ENCODE assay signal across 1 cellular context in the genomic region with DNA sequence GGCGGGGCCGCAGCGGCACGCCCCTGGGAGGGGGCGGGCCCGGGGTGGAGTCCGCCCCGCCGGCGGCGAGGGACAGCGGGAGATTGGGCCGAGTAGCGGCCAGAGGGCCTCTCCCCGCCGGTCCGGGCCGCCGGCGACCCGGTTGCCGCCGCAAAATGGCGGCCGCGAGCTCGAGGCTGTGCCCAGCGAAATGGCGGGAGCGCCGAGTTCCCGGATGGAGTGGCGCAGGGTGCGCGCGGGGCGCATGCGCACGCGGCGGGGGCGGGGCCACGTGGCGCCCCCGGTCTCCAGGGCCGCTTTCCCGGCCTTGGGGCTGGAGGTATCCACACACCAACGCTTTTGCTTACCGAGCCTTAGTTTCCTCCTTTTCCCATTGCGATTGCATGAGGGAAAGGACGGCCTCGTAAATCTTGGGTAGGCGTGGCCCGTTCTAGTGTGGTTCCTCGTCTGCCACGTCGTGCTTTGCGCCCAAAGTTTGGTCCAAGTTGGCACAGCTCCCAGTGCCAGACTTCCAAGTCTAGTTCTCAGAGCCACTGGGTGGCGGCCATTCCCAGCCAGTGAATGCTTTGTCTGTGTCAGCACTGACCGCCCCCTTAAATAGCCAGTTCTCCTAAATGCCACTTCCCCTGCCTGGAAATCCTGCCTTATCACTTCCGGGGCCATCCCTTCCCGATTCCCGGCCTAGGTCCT.
TF ChIP-seq lines count a peak whose summit lies in the region.

No MANE protein-coding gene starts in this region.

TF ChIP-seq in K562, 482 proteins besides CTCF, POLR2A, EP300 and RAD21 (continued from another document and continues in another):
- TF ChIP-seq, protein P1, sequence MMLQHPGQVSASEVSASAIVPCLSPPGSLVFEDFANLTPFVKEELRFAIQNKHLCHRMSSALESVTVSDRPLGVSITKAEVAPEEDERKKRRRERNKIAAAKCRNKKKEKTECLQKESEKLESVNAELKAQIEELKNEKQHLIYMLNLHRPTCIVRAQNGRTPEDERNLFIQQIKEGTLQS (IDR thresholded peaks at IDR 0.05), result no peak
- TF ChIP-seq, protein P1 (CRISPR knock-in tag; conservative IDR thresholded peaks at IDR 0.05), result no peak; the same call in 1 of the 2 replicates
- TF ChIP-seq RBM17 (IDR thresholded peaks at IDR 0.05; ENCODE audit: borderline replicate concordance, low read depth, low read length), result no peak
- TF ChIP-seq, protein P2, sequence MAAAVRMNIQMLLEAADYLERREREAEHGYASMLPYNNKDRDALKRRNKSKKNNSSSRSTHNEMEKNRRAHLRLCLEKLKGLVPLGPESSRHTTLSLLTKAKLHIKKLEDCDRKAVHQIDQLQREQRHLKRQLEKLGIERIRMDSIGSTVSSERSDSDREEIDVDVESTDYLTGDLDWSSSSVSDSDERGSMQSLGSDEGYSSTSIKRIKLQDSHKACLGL (CRISPR knock-in tag; IDR thresholded peaks at IDR 0.05; ENCODE audit: borderline replicate concordance, poor library complexity, severe bottlenecking), result peak; percentile 79
- no peak for TF ChIP-seq SRSF9 (IDR thresholded peaks at IDR 0.05; ENCODE audit: borderline replicate concordance, low read depth, low read length)
- TF ChIP-seq DACH1 (IDR thresholded peaks at IDR 0.05; ENCODE audit: partially characterized antibody), result no peak
- 0 out of 2 replicates have a peak, but pooled peaks have one; percentile 51 for TF ChIP-seq HDAC8 (tag; IDR thresholded peaks at IDR 0.05)
- no peak for TF ChIP-seq TAF15 (IDR thresholded peaks at IDR 0.05; ENCODE audit: low read depth, low read length)
- no peak for TF ChIP-seq POU5F1 (IDR thresholded peaks at IDR 0.05; ENCODE audit: borderline replicate concordance, low read depth, low read length, partially characterized antibody)
- TF ChIP-seq, protein P3, sequence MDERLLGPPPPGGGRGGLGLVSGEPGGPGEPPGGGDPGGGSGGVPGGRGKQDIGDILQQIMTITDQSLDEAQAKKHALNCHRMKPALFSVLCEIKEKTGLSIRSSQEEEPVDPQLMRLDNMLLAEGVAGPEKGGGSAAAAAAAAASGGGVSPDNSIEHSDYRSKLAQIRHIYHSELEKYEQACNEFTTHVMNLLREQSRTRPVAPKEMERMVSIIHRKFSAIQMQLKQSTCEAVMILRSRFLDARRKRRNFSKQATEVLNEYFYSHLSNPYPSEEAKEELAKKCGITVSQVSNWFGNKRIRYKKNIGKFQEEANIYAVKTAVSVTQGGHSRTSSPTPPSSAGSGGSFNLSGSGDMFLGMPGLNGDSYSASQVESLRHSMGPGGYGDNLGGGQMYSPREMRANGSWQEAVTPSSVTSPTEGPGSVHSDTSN (CRISPR knock-in tag; IDR thresholded peaks at IDR 0.05; ENCODE audit: low read depth), result no peak
- TF ChIP-seq, protein P3 (tag; conservative IDR thresholded peaks at IDR 0.05; ENCODE audit: low read depth), result no peak
- TF ChIP-seq ZNF175 (CRISPR knock-in tag; IDR thresholded peaks at IDR 0.05; ENCODE audit: low read depth), result no peak
- TF ChIP-seq ARID1B (IDR thresholded peaks at IDR 0.05), result peak; percentile 25; the same call in 1 of the 2 replicates
- TF ChIP-seq SMARCA5 (IDR thresholded peaks at IDR 0.05), result no peak
- no peak for TF ChIP-seq ZNF830 (CRISPR knock-in tag; IDR thresholded peaks at IDR 0.05)
- TF ChIP-seq ZNF764 (CRISPR knock-in tag; IDR thresholded peaks at IDR 0.05; ENCODE audit: low read depth), result no peak
- peak; percentile 98 for TF ChIP-seq GATAD2B (IDR thresholded peaks at IDR 0.05; ENCODE audit: borderline replicate concordance)
- peak; percentile 82 for TF ChIP-seq RBBP5 (IDR thresholded peaks at IDR 0.05; ENCODE audit: borderline replicate concordance, insufficient read depth, low read length, poor library complexity, severe bottlenecking)
- TF ChIP-seq MCM5 (IDR thresholded peaks at IDR 0.05; ENCODE audit: low read depth), result no peak
- TF ChIP-seq ZBTB17 (CRISPR knock-in tag; IDR thresholded peaks at IDR 0.05), result peak; percentile 92
- TF ChIP-seq, protein P4, sequence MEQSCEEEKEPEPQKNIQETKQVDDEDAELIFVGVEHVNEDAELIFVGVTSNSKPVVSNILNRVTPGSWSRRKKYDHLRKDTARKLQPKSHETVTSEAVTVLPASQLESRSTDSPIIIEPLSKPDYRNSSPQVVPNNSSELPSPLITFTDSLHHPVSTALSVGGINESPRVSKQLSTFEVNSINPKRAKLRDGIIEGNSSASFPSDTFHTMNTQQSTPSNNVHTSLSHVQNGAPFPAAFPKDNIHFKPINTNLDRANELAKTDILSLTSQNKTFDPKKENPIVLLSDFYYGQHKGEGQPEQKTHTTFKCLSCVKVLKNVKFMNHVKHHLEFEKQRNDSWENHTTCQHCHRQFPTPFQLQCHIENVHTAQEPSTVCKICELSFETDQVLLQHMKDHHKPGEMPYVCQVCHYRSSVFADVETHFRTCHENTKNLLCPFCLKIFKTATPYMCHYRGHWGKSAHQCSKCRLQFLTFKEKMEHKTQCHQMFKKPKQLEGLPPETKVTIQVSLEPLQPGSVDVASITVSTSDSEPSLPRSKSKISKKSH (CRISPR knock-in tag; IDR thresholded peaks at IDR 0.05), result no peak
- TF ChIP-seq, protein P5, sequence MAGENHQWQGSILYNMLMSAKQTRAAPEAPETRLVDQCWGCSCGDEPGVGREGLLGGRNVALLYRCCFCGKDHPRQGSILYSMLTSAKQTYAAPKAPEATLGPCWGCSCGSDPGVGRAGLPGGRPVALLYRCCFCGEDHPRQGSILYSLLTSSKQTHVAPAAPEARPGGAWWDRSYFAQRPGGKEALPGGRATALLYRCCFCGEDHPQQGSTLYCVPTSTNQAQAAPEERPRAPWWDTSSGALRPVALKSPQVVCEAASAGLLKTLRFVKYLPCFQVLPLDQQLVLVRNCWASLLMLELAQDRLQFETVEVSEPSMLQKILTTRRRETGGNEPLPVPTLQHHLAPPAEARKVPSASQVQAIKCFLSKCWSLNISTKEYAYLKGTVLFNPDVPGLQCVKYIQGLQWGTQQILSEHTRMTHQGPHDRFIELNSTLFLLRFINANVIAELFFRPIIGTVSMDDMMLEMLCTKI (IDR thresholded peaks at IDR 0.05; ENCODE audit: partially characterized antibody), result no peak
- no peak for TF ChIP-seq MAFG (tag; conservative IDR thresholded peaks at IDR 0.05)
- 0 out of 2 replicates have a peak, but pooled peaks have one; percentile 30 for TF ChIP-seq HDGF (IDR thresholded peaks at IDR 0.05)
- TF ChIP-seq BCL6 (CRISPR knock-in tag; IDR thresholded peaks at IDR 0.05), result no peak
- TF ChIP-seq ZNF239 (CRISPR knock-in tag; IDR thresholded peaks at IDR 0.05), result no peak
- no peak for TF ChIP-seq ZNF57 (CRISPR knock-in tag; IDR thresholded peaks at IDR 0.05)
- TF ChIP-seq NFIX (CRISPR knock-in tag; IDR thresholded peaks at IDR 0.05; ENCODE audit: low read depth), result no peak
- peak; percentile 54 for TF ChIP-seq PCBP1 (IDR thresholded peaks at IDR 0.05; ENCODE audit: low read depth, low read length, poor library complexity, severe bottlenecking)
- no peak for TF ChIP-seq PCBP2 (IDR thresholded peaks at IDR 0.05; ENCODE audit: low read depth, low read length, poor library complexity, severe bottlenecking)
- TF ChIP-seq, protein P6, sequence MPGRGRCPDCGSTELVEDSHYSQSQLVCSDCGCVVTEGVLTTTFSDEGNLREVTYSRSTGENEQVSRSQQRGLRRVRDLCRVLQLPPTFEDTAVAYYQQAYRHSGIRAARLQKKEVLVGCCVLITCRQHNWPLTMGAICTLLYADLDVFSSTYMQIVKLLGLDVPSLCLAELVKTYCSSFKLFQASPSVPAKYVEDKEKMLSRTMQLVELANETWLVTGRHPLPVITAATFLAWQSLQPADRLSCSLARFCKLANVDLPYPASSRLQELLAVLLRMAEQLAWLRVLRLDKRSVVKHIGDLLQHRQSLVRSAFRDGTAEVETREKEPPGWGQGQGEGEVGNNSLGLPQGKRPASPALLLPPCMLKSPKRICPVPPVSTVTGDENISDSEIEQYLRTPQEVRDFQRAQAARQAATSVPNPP (IDR thresholded peaks at IDR 0.05; ENCODE audit: borderline replicate concordance, insufficient read depth, insufficient read length), result no peak
- no peak for TF ChIP-seq MEF2D (tag; conservative IDR thresholded peaks at IDR 0.05; ENCODE audit: low read depth)
- TF ChIP-seq, protein P7, sequence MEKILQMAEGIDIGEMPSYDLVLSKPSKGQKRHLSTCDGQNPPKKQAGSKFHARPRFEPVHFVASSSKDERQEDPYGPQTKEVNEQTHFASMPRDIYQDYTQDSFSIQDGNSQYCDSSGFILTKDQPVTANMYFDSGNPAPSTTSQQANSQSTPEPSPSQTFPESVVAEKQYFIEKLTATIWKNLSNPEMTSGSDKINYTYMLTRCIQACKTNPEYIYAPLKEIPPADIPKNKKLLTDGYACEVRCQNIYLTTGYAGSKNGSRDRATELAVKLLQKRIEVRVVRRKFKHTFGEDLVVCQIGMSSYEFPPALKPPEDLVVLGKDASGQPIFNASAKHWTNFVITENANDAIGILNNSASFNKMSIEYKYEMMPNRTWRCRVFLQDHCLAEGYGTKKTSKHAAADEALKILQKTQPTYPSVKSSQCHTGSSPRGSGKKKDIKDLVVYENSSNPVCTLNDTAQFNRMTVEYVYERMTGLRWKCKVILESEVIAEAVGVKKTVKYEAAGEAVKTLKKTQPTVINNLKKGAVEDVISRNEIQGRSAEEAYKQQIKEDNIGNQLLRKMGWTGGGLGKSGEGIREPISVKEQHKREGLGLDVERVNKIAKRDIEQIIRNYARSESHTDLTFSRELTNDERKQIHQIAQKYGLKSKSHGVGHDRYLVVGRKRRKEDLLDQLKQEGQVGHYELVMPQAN (IDR thresholded peaks at IDR 0.05; ENCODE audit: borderline replicate concordance), result peak; percentile 81; the same call in 1 of the 2 replicates
- peak; percentile 51; the same call in 1 of the 2 replicates for TF ChIP-seq GABPB1 (CRISPR knock-in tag; IDR thresholded peaks at IDR 0.05)
- TF ChIP-seq TBL1XR1 (IDR thresholded peaks at IDR 0.05; ENCODE audit: low read length in 2 of 2), result peak in 1 of 2 experiments; percentile 60; a peak in 1 of 4 replicates
- TF ChIP-seq, protein P8, sequence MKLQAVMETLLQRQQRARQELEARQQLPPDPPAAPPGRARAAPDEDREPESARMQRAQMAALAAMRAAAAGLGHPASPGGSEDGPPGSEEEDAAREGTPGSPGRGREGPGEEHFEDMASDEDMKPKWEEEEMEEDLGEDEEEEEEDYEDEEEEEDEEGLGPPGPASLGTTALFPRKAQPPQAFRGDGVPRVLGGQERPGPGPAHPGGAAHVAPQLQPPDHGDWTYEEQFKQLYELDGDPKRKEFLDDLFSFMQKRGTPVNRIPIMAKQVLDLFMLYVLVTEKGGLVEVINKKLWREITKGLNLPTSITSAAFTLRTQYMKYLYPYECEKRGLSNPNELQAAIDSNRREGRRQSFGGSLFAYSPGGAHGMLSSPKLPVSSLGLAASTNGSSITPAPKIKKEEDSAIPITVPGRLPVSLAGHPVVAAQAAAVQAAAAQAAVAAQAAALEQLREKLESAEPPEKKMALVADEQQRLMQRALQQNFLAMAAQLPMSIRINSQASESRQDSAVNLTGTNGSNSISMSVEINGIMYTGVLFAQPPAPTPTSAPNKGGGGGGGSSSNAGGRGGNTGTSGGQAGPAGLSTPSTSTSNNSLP (IDR thresholded peaks at IDR 0.05; ENCODE audit: borderline replicate concordance, low read depth, low read length), result no peak
- peak; percentile 31 for TF ChIP-seq HNRNPLL (IDR thresholded peaks at IDR 0.05; ENCODE audit: low read depth, low read length, poor library complexity, severe bottlenecking)
- TF ChIP-seq SAFB (IDR thresholded peaks at IDR 0.05; ENCODE audit: borderline replicate concordance, low read depth, low read length), result no peak
- no peak for TF ChIP-seq CREB1 (IDR thresholded peaks at IDR 0.05)
- TF ChIP-seq CREB1 (CRISPR knock-in tag; IDR thresholded peaks at IDR 0.05), result no peak
- TF ChIP-seq ZNF766 (CRISPR knock-in tag; conservative IDR thresholded peaks at IDR 0.05), result no peak; the same call in 1 of the 2 replicates
- no peak for TF ChIP-seq BRF1 (IDR thresholded peaks at IDR 0.05; ENCODE audit: borderline replicate concordance, extremely low read depth, insufficient read length)
- TF ChIP-seq, protein P9, sequence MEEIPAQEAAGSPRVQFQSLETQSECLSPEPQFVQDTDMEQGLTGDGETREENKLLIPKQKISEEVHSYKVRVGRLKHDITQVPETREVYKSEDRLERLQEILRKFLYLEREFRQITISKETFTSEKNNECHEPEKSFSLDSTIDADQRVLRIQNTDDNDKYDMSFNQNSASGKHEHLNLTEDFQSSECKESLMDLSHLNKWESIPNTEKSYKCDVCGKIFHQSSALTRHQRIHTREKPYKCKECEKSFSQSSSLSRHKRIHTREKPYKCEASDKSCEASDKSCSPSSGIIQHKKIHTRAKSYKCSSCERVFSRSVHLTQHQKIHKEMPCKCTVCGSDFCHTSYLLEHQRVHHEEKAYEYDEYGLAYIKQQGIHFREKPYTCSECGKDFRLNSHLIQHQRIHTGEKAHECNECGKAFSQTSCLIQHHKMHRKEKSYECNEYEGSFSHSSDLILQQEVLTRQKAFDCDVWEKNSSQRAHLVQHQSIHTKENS (CRISPR knock-in tag; IDR thresholded peaks at IDR 0.05), result no peak
- no peak for TF ChIP-seq CBFA2T3 (IDR thresholded peaks at IDR 0.05)
- no peak for TF ChIP-seq ZNF217 (CRISPR knock-in tag; IDR thresholded peaks at IDR 0.05)
- TF ChIP-seq, protein P10, sequence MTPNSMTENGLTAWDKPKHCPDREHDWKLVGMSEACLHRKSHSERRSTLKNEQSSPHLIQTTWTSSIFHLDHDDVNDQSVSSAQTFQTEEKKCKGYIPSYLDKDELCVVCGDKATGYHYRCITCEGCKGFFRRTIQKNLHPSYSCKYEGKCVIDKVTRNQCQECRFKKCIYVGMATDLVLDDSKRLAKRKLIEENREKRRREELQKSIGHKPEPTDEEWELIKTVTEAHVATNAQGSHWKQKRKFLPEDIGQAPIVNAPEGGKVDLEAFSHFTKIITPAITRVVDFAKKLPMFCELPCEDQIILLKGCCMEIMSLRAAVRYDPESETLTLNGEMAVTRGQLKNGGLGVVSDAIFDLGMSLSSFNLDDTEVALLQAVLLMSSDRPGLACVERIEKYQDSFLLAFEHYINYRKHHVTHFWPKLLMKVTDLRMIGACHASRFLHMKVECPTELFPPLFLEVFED (CRISPR knock-in tag; conservative IDR thresholded peaks at IDR 0.05), result no peak
- TF ChIP-seq PRPF4 (IDR thresholded peaks at IDR 0.05; ENCODE audit: insufficient read depth, low read depth, low read length, poor library complexity, severe bottlenecking), result peak; percentile 70
